Comparison of ENCODE assay signal across 1 cellular context in the genomic region with DNA sequence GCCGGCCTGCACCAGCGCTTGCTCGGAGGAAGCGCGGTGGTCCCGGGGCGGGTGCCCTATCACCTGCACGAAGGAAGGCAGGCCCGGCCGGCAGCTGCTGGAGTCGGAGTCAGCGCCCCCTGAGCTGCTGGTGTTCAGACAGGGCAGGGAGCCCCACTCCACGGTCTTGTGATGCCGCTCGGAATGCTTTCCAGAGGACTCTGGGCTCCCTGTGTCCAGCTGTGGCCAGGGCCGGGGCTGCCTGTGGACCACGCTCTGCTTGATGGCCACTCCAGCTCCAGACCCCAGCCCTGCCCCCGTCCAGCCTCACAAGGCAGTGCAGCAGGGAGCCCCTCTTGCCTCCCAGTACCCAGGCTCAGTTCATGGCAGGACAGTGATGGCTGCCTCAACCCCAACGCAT.
TF ChIP-seq lines count a peak whose summit lies in the region.

No MANE protein-coding gene starts in this region.

TF ChIP-seq in H1, 55 proteins besides CTCF, POLR2A, EP300 and RAD21:
- TF ChIP-seq RBBP5 (IDR thresholded peaks at IDR 0.05; ENCODE audit: borderline replicate concordance, low read depth, low read length) (no peak), SRF (IDR thresholded peaks at IDR 0.05; ENCODE audit: low read depth, low read length) (no peak), TAF1 (IDR thresholded peaks at IDR 0.05; ENCODE audit: low read depth, low read length) (no peak), NRF1 (IDR thresholded peaks at IDR 0.05; ENCODE audit: low read depth, low read length) (no peak), MAFK (IDR thresholded peaks at IDR 0.05; ENCODE audit: low read depth, low read length) (no peak), PHF8 (conservative IDR thresholded peaks at IDR 0.05; ENCODE audit: low read depth, low read length) (no peak), SIRT6 (IDR thresholded peaks at IDR 0.05; ENCODE audit: low read length) (no peak), BCL11A (IDR thresholded peaks at IDR 0.05; ENCODE audit: low read depth in 2 of 2, low read length in 2 of 2) (no peak), BRCA1 (IDR thresholded peaks at IDR 0.05; ENCODE audit: low read depth, low read length) (no peak), HDAC6 (IDR thresholded peaks at IDR 0.05; ENCODE audit: low read depth, low read length) (no peak)
- TF ChIP-seq, protein P1, sequence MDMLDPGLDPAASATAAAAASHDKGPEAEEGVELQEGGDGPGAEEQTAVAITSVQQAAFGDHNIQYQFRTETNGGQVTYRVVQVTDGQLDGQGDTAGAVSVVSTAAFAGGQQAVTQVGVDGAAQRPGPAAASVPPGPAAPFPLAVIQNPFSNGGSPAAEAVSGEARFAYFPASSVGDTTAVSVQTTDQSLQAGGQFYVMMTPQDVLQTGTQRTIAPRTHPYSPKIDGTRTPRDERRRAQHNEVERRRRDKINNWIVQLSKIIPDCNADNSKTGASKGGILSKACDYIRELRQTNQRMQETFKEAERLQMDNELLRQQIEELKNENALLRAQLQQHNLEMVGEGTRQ (IDR thresholded peaks at IDR 0.05; ENCODE audit: low read length): no peak
- TF ChIP-seq, protein P2, sequence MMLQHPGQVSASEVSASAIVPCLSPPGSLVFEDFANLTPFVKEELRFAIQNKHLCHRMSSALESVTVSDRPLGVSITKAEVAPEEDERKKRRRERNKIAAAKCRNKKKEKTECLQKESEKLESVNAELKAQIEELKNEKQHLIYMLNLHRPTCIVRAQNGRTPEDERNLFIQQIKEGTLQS (IDR thresholded peaks at IDR 0.05; ENCODE audit: insufficient read depth, low read depth, low read length): no peak
- TF ChIP-seq, protein P3, sequence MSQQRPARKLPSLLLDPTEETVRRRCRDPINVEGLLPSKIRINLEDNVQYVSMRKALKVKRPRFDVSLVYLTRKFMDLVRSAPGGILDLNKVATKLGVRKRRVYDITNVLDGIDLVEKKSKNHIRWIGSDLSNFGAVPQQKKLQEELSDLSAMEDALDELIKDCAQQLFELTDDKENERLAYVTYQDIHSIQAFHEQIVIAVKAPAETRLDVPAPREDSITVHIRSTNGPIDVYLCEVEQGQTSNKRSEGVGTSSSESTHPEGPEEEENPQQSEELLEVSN (IDR thresholded peaks at IDR 0.05): no peak
